ENCODE assay signal across 11 cellular contexts in the genomic region with DNA sequence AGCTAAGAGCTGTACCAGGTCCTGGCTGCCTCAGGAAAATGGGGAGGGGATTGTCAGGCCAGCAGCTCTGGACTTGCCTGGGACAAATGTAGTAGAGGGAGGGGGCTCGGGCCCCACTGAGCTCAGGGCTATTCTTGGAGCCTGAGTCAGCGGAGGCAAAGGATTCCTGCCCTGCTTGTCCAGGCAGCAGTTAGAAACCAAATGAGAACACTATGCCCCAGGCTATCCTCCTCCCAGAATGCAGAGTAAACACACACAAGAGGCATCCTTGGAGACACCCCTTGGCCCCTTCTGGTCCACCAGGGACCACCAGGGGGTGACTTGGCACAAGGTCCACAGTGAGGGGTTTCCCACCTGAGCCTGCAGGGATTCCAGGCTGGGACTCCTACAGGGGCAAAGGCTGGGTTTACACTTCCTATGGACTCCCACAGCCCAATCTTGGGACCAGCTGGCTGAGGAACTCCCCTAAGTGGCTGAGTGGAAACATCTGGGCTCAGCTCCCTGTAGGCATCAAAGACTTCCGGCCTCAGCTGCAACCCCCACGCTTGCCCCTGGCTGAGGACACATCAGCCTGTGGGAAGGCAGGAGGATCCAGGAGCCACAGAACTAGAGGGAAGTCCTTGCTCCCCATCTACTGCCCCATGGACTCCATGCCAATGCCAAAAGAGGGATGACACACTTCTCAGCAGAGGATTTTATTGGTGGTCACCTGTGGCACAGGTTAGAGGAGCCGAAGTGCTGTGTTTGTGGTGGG. TPM values are rescaled to one million over a fixed set of nuclear protein-coding genes. Genes with fewer than 3 reads are reported as not detected.
DNase-seq lines count a peak whose midpoint lies in the region; ATAC-seq and TF ChIP-seq lines count a peak whose summit lies in the region.
"Had no signal": no experiment of that assay in that cellular context is flagged by ENCODE, and none has a peak within 500 bp of the region (broad histone marks: within the 10 kb centered on the region; RNA-seq: fewer than 3 reads in every experiment).

No MANE protein-coding gene starts in this region.

- POLR2A ChIA-PET in A673 (lab: Charles Lee; ENCODE audit: low non-redundant PET) = interaction anchor here (0.5 kb wide), 1 partner anchor 114 kb away, joined by 3 read pairs; no protein-coding TSS in a partner anchor
- POLR2A ChIA-PET in OCI-LY7 (lab: Charles Lee) = no interaction called here

- BruUV-seq in A673 (replicated peaks; lab: Mats Ljungman, UMichigan) (no TSS peak), OCI-LY7 (replicated peaks; lab: Mats Ljungman, UMichigan) (no TSS peak)

- H3K4me3 ChIP-seq in A673 (ENCODE audit: low read depth, low read length, poor library complexity, severe bottlenecking) = no peak overlapping the region
- no peak overlapping the region for H3K4me3 ChIP-seq in mucosa of stomach (ENCODE audit: low read length)
- no peak overlapping the region for H3K4me3 ChIP-seq in OCI-LY7 (ENCODE audit: low read depth, low read length, poor library complexity, severe bottlenecking)

- DNase-seq in A673 (ENCODE audit: low spot score) (peak; percentile 61), NCI-H69 (lab: John Stamatoyannopoulos, UW) (peak; percentile 95), epithelial cell of prostate (ENCODE audit: low read depth, low spot score) (peak; percentile 92), HT-29 (ENCODE audit: low spot score) (no peak), OCI-LY7 (ENCODE audit: low spot score) (no peak)
- DNase-seq: activated T-cell treated with anti-CD3 and anti-CD28 coated beads, Interleukin-2, amount 50 U/mL, for 48 hours; CD4-positive, alpha-beta memory T cell had no signal

- ATAC-seq in HG02884 (IDR thresholded peaks at IDR 0.05; ENCODE audit: unreplicated experiment) (no peak), GM18519 (IDR thresholded peaks at IDR 0.05; ENCODE audit: low FRiP score, unreplicated experiment) (no peak)

- H3K4me2 ChIP-seq in OCI-LY7 (ENCODE audit: low read length) = no peak overlapping the region

- H3K9me3 ChIP-seq in A673 (ENCODE audit: low read depth, low read length, poor library complexity, severe bottlenecking) (no peaks in the 10 kb centered on the region), mucosa of stomach (ENCODE audit: control insufficient read depth, low read length) (no peaks in the 10 kb centered on the region), OCI-LY7 (ENCODE audit: low read length) (no peaks in the 10 kb centered on the region)
- H3K9me3 ChIP-seq: neutrophil had no signal

- CTCF ChIA-PET in A673 (lab: Charles Lee) (no interaction called here), OCI-LY7 (lab: Charles Lee; ENCODE audit: unreplicated experiment) (no interaction called here)

- H3K9me2 ChIP-seq in OCI-LY7 (ENCODE audit: insufficient read depth, low read length) = no peaks in the 10 kb centered on the region

- no peak overlapping the region for H2AFZ ChIP-seq in OCI-LY7 (ENCODE audit: low read length)

- TF ChIP-seq CTCF in A673 (conservative IDR thresholded peaks at IDR 0.05; ENCODE audit: low read depth, low read length) = no peak
- TF ChIP-seq CTCF in OCI-LY7 (conservative IDR thresholded peaks at IDR 0.05; ENCODE audit: low read length) = no peak

- intact Hi-C loops in A673 (cut with micrococcal nuclease; ENCODE audit: unreplicated experiment) (no loop called here), OCI-LY7 (cut with micrococcal nuclease; ENCODE audit: unreplicated experiment) (no loop called here)

- H3K9ac ChIP-seq in mucosa of stomach (ENCODE audit: low read length) = peak overlapping the region; percentile 34

- H4K20me1 ChIP-seq in OCI-LY7 (ENCODE audit: insufficient read depth, low read length) = no peaks in the 10 kb centered on the region

- H3K27me3 ChIP-seq in A673 (replicated peaks; ENCODE audit: insufficient read depth, low read depth, low read length, poor library complexity) = no peaks in the 10 kb centered on the region
- H3K27me3 ChIP-seq in mucosa of stomach (ENCODE audit: control insufficient read depth, insufficient read depth, low read length) = peaks cover 22% of the 10 kb centered on the region

- H3K4me1 ChIP-seq in A673 (ENCODE audit: insufficient read depth, low read length, poor library complexity, severe bottlenecking) (peaks cover 24% of the 10 kb centered on the region), mucosa of stomach (ENCODE audit: control insufficient read depth, insufficient read depth, low read length) (peaks cover 29% of the 10 kb centered on the region), OCI-LY7 (ENCODE audit: insufficient read depth, low read length, poor library complexity, severe bottlenecking) (no peaks in the 10 kb centered on the region)

- H3K36me3 ChIP-seq in A673 (ENCODE audit: insufficient read depth, low read length, poor library complexity, severe bottlenecking) = peaks cover 11% of the 10 kb centered on the region
- peaks cover 41% of the 10 kb centered on the region for H3K36me3 ChIP-seq in mucosa of stomach (ENCODE audit: control insufficient read depth, insufficient read depth, low read length)
- peaks cover 61% of the 10 kb centered on the region for H3K36me3 ChIP-seq in OCI-LY7 (ENCODE audit: insufficient read depth, low read length)

- H3K27ac ChIP-seq in A673 (ENCODE audit: low read depth, low read length, poor library complexity, severe bottlenecking) = peak overlapping the region; percentile 50
- peak overlapping the region; percentile 98 for H3K27ac ChIP-seq in epithelial cell of prostate
- no peak overlapping the region for H3K27ac ChIP-seq in OCI-LY7 (ENCODE audit: low read depth, low read length, poor library complexity, severe bottlenecking)
- H3K27ac ChIP-seq: neutrophil had no signal

- no peaks in the 10 kb centered on the region for H3K79me2 ChIP-seq in OCI-LY7 (ENCODE audit: insufficient read depth, low read depth, low read length)

RNA-seq across cellular contexts. Expression of a gene that starts 3.4 kb away (rescaled TPM):
- 16.4 and 24.8 TPM in 2 replicates for total RNA-seq in A673 (2021)
- 0.10 and 0.31 TPM in 2 replicates for total RNA-seq in HT-29 (2014; rRNA removed; shearing (Covaris generic))
- 4.1 and 7.9 TPM in 2 replicates for total RNA-seq in OCI-LY7 (2014; rRNA removed; shearing (Covaris generic))
- total RNA-seq in OCI-LY7 (2022) = 7.0 and 10.8 TPM in 2 replicates

RNA-seq across cellular contexts. Expression of a gene that starts 10.9 kb away (rescaled TPM):
- total RNA-seq in A673 (2021) (189 and 215 TPM in 2 replicates), OCI-LY7 (2022) (159 and 194 TPM in 2 replicates)
- total RNA-seq in HT-29 (2014; rRNA removed; shearing (Covaris generic)) = 210 and 212 TPM in 2 replicates
- total RNA-seq in OCI-LY7 (2014; rRNA removed; shearing (Covaris generic)) = 125 and 168 TPM in 2 replicates

RNA-seq across cellular contexts. Expression of a gene that starts 23.1 kb away (rescaled TPM):
- 0.50 TPM in 1 of 2 replicates, not detected in the other for total RNA-seq in A673 (2021)
- not detected in 2 replicates for total RNA-seq in HT-29 (2014; rRNA removed; shearing (Covaris generic))
- not detected in 2 replicates for total RNA-seq in OCI-LY7 (2014; rRNA removed; shearing (Covaris generic))
- total RNA-seq in OCI-LY7 (2022) = 1.6 TPM in 1 of 2 replicates, not detected in the other
- total RNA-seq: CD4-positive, alpha-beta memory T cell had no signal

RNA-seq across cellular contexts. Expression of a gene that starts 34.9 kb away (rescaled TPM):
- total RNA-seq in A673 (2021) (0.49 and 0.81 TPM in 2 replicates), OCI-LY7 (2022) (not detected in 2 replicates)
- not detected in 2 replicates for total RNA-seq in HT-29 (2014; rRNA removed; shearing (Covaris generic))
- total RNA-seq in OCI-LY7 (2014; rRNA removed; shearing (Covaris generic)) = 0.16 TPM in 1 of 2 replicates, not detected in the other
- total RNA-seq: CD4-positive, alpha-beta memory T cell had no signal

RNA-seq across cellular contexts. Expression of a gene that starts 36.8 kb away (rescaled TPM):
- total RNA-seq in A673 (2021) (11.8 and 12.6 TPM in 2 replicates), OCI-LY7 (2022) (37.2 and 47.3 TPM in 2 replicates)
- total RNA-seq in HT-29 (2014; rRNA removed; shearing (Covaris generic)) = 28.3 and 32.1 TPM in 2 replicates
- 28.4 and 42.1 TPM in 2 replicates for total RNA-seq in OCI-LY7 (2014; rRNA removed; shearing (Covaris generic))

Comparison
In these comparisons a context has a peak if more than half of its experiments do, and no peak if none do; other contexts are left out.
1. DNase-seq: peak in A673 (single experiment), NCI-H69 (single experiment) and epithelial cell of prostate (single experiment); none in HT-29 (single experiment) and OCI-LY7 (single experiment).